ENCODE assay signal across 12 cellular contexts in genomic region chr2:235433860-235434259, GRCh38. TPM values are rescaled to one million over a fixed set of nuclear protein-coding genes. Genes with fewer than 3 reads are reported as not detected.
DNase-seq lines count a peak whose midpoint lies in the region; ATAC-seq, FAIRE-seq and TF ChIP-seq lines count a peak whose summit lies in the region.
"Had no signal": no experiment of that assay in that cellular context is flagged by ENCODE, and none has a peak within 500 bp of the region (broad histone marks: within the 10 kb centered on the region; RNA-seq: fewer than 3 reads in every experiment).

No MANE protein-coding gene starts in this region.

- H4K20me1 ChIP-seq in HepG2 (ENCODE audit: insufficient read depth, low read length): no peaks in the 10 kb centered on the region

- WGBS in HepG2 (ENCODE audit: low lambda C conversion rate): 21% methylated on average over 4 of the region's 4 CpGs
- 33 to 41% methylated on average over 4 of the region's 4 CpGs for WGBS in sigmoid colon, 2 donors

- DNase-seq in DMS 273 (lab: John Stamatoyannopoulos, UW; ENCODE audit: unreplicated experiment) (peak; percentile 52), DMS 273 treated with DMSO at 0.1 percent for 48 hours (lab: John Stamatoyannopoulos, UW) (no peak), cerebellar cortex (ENCODE audit: low spot score) (peak; percentile 93), HepG2 (ENCODE audit: low spot score) (peak; percentile 10), upper lobe of right lung (no peak), sigmoid colon (no peak)
- no peak for DNase-seq in activated naive CD4-positive, alpha-beta T cell treated with anti-CD3 and anti-CD28 coated beads, Interleukin-2, amount 50 U/mL, for 16 hours
- DNase-seq: amniotic stem cell, T-helper 1 cell had no signal

- TF ChIP-seq EP300 in HepG2 (IDR thresholded peaks at IDR 0.05; ENCODE audit: low read depth in 2 of 2, low read length in 2 of 2) (no peak), HepG2 (CRISPR knock-in tag; IDR thresholded peaks at IDR 0.05; ENCODE audit: borderline replicate concordance) (no peak), sigmoid colon (IDR thresholded peaks at IDR 0.05) (no peak)

- TF ChIP-seq RAD21 in HepG2 (CRISPR knock-in tag; IDR thresholded peaks at IDR 0.05): no peak

- in situ Hi-C loops in HepG2 (cut with HindIII; ENCODE audit: extremely low pct_ligation_motif_present, low pct_unique_long_range_greater_than_20kb): no loop called here

- intact Hi-C loops in HepG2 (cut with micrococcal nuclease; ENCODE audit: unreplicated experiment) (no loop called here), upper lobe of right lung (cut with DNase I) (no loop called here), sigmoid colon (cut with DNase I) (loop anchor here (5.0 to 10.0 kb wide), 2 partner anchors 158 to 241 kb away; no protein-coding TSS in a partner anchor)

- H3K27me3 ChIP-seq in HepG2 (ENCODE audit: control insufficient read depth in 1 of 2, insufficient read depth in 2 of 2, low read length in 2 of 2) (peaks cover 5 to 58% of the 10 kb centered on the region in 2 experiments), upper lobe of right lung (no peaks in the 10 kb centered on the region), sigmoid colon (no peaks in the 10 kb centered on the region)

- no peak overlapping the region for H2AFZ ChIP-seq in HepG2 (ENCODE audit: low read length)

- TF ChIP-seq CTCF in HepG2 (CRISPR knock-in tag; IDR thresholded peaks at IDR 0.05) (peak; percentile 31), upper lobe of right lung (IDR thresholded peaks at IDR 0.05) (no peak), sigmoid colon (IDR thresholded peaks at IDR 0.05) (peak in 2 of 4 experiments; percentile 6 to 19)

- H3K4me1 ChIP-seq in HepG2 (ENCODE audit: insufficient read depth, low read length) (no peaks in the 10 kb centered on the region), upper lobe of right lung (peaks cover 10% of the 10 kb centered on the region), sigmoid colon (peaks cover 0 to 11% (median 0%) of the 10 kb centered on the region in 4 donors)

- no peaks in the 10 kb centered on the region for H3K36me3 ChIP-seq in HepG2 (replicated peaks in 1 of 2; ENCODE audit: control insufficient read depth in 1 of 2, insufficient read depth in 2 of 2, low read length in 2 of 2)
- no peaks in the 10 kb centered on the region for H3K36me3 ChIP-seq in upper lobe of right lung
- H3K36me3 ChIP-seq in sigmoid colon: no peaks in the 10 kb centered on the region

- CTCF ChIA-PET in HepG2 (lab: Yijun Ruan, JAX; ENCODE audit: low intra/inter-chr PET ratio, low total read pairs): interaction anchor here (0.9 kb wide), 1 partner anchor 160 kb away, joined by 5 read pairs; no protein-coding TSS in a partner anchor

- ATAC-seq in HepG2: no peak; the same call in 2 of the 3 replicates
- ATAC-seq in upper lobe of right lung: peak; percentile 73
- ATAC-seq in HG03045 (IDR thresholded peaks at IDR 0.05; ENCODE audit: unreplicated experiment): no peak

- no TSS peak for BruUV-seq in HepG2 (replicated peaks; lab: Mats Ljungman, UMichigan)

- TF ChIP-seq POLR2A in HepG2 (IDR thresholded peaks at IDR 0.05; ENCODE audit: insufficient read depth in 1 of 2, low read depth in 2 of 2, low read length in 2 of 2): no peak
- TF ChIP-seq POLR2A in sigmoid colon (IDR thresholded peaks at IDR 0.05): no peak

- no peaks in the 10 kb centered on the region for H3K9me3 ChIP-seq in HepG2 (ENCODE audit: low read length)
- no peaks in the 10 kb centered on the region for H3K9me3 ChIP-seq in upper lobe of right lung
- H3K9me3 ChIP-seq in sigmoid colon: no peaks in the 10 kb centered on the region

- no peak overlapping the region for H3K9ac ChIP-seq in HepG2 (ENCODE audit: insufficient read depth, low read depth, low read length)

- no peak for FAIRE-seq in HepG2 (lab: Jason Lieb, UNC)
- FAIRE-seq: GM19239 had no signal

- no peak overlapping the region for H3K4me2 ChIP-seq in HepG2 (ENCODE audit: low read depth, low read length)

- H3K4me3 ChIP-seq in HepG2 (replicated peaks in 1 of 3; ENCODE audit: insufficient read depth in 1 of 3, low read depth in 2 of 3, low read length in 3 of 3) (no peak overlapping the region), upper lobe of right lung (no peak overlapping the region), sigmoid colon (no peak overlapping the region)

- H3K27ac ChIP-seq in HepG2 (ENCODE audit: extremely low read length, insufficient read depth, low read length) (no peak overlapping the region), upper lobe of right lung (peak overlapping the region; percentile 76), sigmoid colon (peak overlapping the region in 1 of 4 donors; percentile 34)
- H3K27ac ChIP-seq: 22Rv1 had no signal

- POLR2A ChIA-PET in HepG2 (lab: Yijun Ruan, JAX): no interaction called here

- no peaks in the 10 kb centered on the region for H3K79me2 ChIP-seq in HepG2 (ENCODE audit: insufficient read depth, low read length)

TF ChIP-seq in HepG2, 621 proteins besides CTCF, POLR2A, EP300 and RAD21 (continues in another document):
- TF ChIP-seq ZNF260 (CRISPR knock-in tag; IDR thresholded peaks at IDR 0.05; ENCODE audit: borderline replicate concordance, low read depth) (no peak), EHMT2 (IDR thresholded peaks at IDR 0.05; ENCODE audit: borderline replicate concordance, low read depth, low read length) (no peak), PLSCR1 (CRISPR knock-in tag; IDR thresholded peaks at IDR 0.05; ENCODE audit: borderline replicate concordance) (no peak), ZSCAN30 (CRISPR knock-in tag; IDR thresholded peaks at IDR 0.05) (no peak), ZNF124 (CRISPR knock-in tag; IDR thresholded peaks at IDR 0.05) (no peak), STAG1 (CRISPR knock-in tag; IDR thresholded peaks at IDR 0.05) (peak; percentile 59), ZSCAN20 (CRISPR knock-in tag; IDR thresholded peaks at IDR 0.05; ENCODE audit: borderline replicate concordance) (no peak)
- TF ChIP-seq, protein P1, sequence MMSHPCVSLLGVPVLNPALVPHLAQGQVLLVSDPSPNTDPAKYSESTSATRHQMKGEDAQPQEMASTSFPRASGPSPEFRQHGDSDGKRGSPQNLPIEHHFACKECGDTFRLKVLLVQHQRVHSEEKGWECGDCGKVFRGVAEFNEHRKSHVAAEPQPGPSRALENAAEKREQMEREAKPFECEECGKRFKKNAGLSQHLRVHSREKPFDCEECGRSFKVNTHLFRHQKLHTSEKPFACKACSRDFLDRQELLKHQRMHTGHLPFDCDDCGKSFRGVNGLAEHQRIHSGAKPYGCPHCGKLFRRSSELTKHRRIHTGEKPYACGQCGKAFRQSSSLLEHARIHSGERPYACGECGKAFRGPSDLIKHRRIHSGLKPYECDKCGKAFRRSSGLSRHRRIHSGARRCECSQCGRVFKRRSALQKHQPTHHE (CRISPR knock-in tag; IDR thresholded peaks at IDR 0.05; ENCODE audit: borderline replicate concordance): no peak

RNA-seq across cellular contexts. Expression of gene AGAP1, which starts 60.0 kb away (rescaled TPM):
- 21.2 and 21.3 TPM in 2 replicates for total RNA-seq in HepG2 (2016; rRNA removed; fragmentation: Illumina TruSeq; extraction: Trizol)
- total RNA-seq in HepG2 (2016; cell fraction: cytosol; rRNA removed; fragmentation: Illumina TruSeq; extraction: Trizol; ENCODE audit: low read depth): 15.6 and 16.1 TPM in 2 replicates
- 20.4 and 23.5 TPM in 2 replicates for total RNA-seq in HepG2 (2016; cell fraction: insoluble cytoplasmic fraction; rRNA removed; fragmentation: Illumina TruSeq; extraction: Trizol)
- 27.1 and 28.5 TPM in 2 replicates for total RNA-seq in HepG2 (2016; cell fraction: membrane; rRNA removed; fragmentation: Illumina TruSeq; extraction: Trizol)
- 28.8 and 34.0 TPM in 2 replicates for total RNA-seq in HepG2 (2016; cell fraction: nucleus; rRNA removed; fragmentation: Illumina TruSeq; extraction: Trizol)
- polyA plus RNA-seq in HepG2 (2011; rRNA removed): 27.5 and 32.7 TPM in 2 replicates
- 19.3 and 22.2 TPM in 2 replicates for polyA plus RNA-seq in HepG2 (2011; cell fraction: cytosol; rRNA removed)
- 33.7 and 43.0 TPM in 2 replicates for polyA plus RNA-seq in HepG2 (2011; cell fraction: nucleus; rRNA removed)
- polyA plus RNA-seq in HepG2 (2012): 20.5 and 29.8 TPM in 2 replicates
- polyA plus RNA-seq in HepG2 (2016; cell fraction: cytosol; fragmentation: Illumina TruSeq; extraction: Trizol; ENCODE audit: low read depth): 8.6 and 8.8 TPM in 2 replicates
- 21.8 and 25.4 TPM in 2 replicates for polyA plus RNA-seq in HepG2 (2016; cell fraction: insoluble cytoplasmic fraction; fragmentation: Illumina TruSeq; extraction: Trizol; ENCODE audit: low read depth)
- polyA plus RNA-seq in HepG2 (2016; cell fraction: membrane; fragmentation: Illumina TruSeq; extraction: Trizol; ENCODE audit: low read depth): 26.9 and 28.8 TPM in 2 replicates
- polyA plus RNA-seq in HepG2 (2016; cell fraction: nucleus; fragmentation: Illumina TruSeq; extraction: Trizol; ENCODE audit: insufficient read depth, low read depth): 22.6 and 25.2 TPM in 2 replicates
- 83.1 and 137 TPM in 2 replicates for polyA minus RNA-seq in HepG2 (2011; rRNA and poly(A)+ RNA removed; ENCODE audit: low replicate concordance)
- polyA minus RNA-seq in HepG2 (2011; cell fraction: cytosol; rRNA and poly(A)+ RNA removed): 22.7 and 29.5 TPM in 2 replicates
- 111 and 113 TPM in 2 replicates for polyA minus RNA-seq in HepG2 (2011; cell fraction: nucleus; rRNA and poly(A)+ RNA removed)
- 33.4 TPM for total RNA-seq in upper lobe of right lung
- 10 to 100 TPM; 18.6 to 42.7 (median 23.8) TPM for total RNA-seq in sigmoid colon
- polyA plus RNA-seq in sigmoid colon: 10 to 100 TPM; 10.8 to 18.5 (median 13.4) TPM

Comparison
In these comparisons a context has a peak if more than half of its experiments do, and no peak if none do; other contexts are left out.
1. DNase-seq: peak in DMS 273 (single experiment), cerebellar cortex (single experiment) and HepG2 (single experiment); none in DMS 273 treated with DMSO at 0.1 percent for 48 hours (single experiment), upper lobe of right lung (single experiment), activated naive CD4-positive, alpha-beta T cell treated with anti-CD3 and anti-CD28 coated beads, Interleukin-2, amount 50 U/mL, for 16 hours (single experiment) and sigmoid colon (single experiment).